11 cellular contexts compared by ENCODE assay signal in the genomic region with DNA sequence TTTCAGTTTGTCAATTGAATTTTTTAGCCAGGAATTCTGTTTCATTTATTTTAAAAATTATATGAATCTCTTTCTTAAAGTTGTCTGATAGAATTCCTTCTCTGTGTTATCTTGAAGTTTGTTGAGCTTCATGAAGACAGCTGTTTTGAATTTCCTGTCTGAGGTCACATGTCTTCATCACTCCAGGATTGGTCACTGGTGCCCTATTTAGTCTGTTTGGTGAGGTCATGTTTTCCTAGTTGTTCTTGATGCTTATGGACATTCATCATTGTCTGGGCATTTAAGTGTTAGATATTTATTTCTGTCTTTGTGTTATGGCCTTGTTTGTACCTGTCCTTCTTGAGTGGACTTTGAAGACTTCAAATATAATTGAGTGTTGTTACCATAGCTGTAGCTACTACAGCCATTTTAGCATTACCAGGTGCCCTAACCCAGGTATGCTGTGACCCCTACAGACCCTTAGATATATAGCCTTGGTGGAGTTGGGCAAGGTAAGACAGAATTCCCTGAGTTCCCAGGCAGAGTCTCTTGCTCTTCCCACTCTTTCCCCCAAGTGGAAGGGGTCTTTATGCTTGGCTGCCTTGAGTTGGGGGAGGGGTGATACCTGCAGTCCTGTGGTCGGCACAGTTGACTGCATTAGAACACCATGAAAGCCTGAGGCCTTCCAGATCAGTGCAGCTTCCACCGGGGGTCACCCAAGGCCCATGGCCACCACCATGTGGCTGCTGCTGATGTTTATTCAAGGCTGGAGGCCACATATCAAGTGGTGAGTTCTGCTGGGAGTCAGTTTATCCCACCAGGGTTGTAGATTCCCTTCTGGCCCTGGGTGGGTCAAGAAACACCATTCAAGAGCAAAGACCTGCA.
DNase-seq lines count a peak whose midpoint lies in the region; ATAC-seq and TF ChIP-seq lines count a peak whose summit lies in the region.
"Had no signal": no experiment of that assay in that cellular context is flagged by ENCODE, and none has a peak within 500 bp of the region (broad histone marks: within the 10 kb centered on the region; RNA-seq: fewer than 3 reads in every experiment).

No MANE protein-coding gene starts in this region.

- POLR2A ChIA-PET in A673 (lab: Charles Lee; ENCODE audit: low non-redundant PET): no interaction called here

- H3K27me3 ChIP-seq in A673 (replicated peaks; ENCODE audit: insufficient read depth, low read depth, low read length, poor library complexity) (no peaks in the 10 kb centered on the region), H7 (ENCODE audit: control insufficient read depth, insufficient read depth, low read length) (no peaks in the 10 kb centered on the region), WERI-Rb-1 (ENCODE audit: insufficient read depth, low read depth, severe bottlenecking) (no peaks in the 10 kb centered on the region)
- H3K27me3 ChIP-seq: BLaER1 treated with 17β-estradiol and CSF1 and Interleukin-3, amounts not matched to agents 10 nM and 100 nM; uterus had no signal

- BruUV-seq in A673 (replicated peaks; lab: Mats Ljungman, UMichigan): no TSS peak

- TF ChIP-seq CTCF in A673 (conservative IDR thresholded peaks at IDR 0.05; ENCODE audit: low read depth, low read length) (peak; percentile 33), WERI-Rb-1 (IDR thresholded peaks at IDR 0.05; ENCODE audit: low read depth, low read length) (peak; percentile 58), coronary artery (IDR thresholded peaks at IDR 0.05) (no peak)

- no peak overlapping the region for H3K4me3 Mint-ChIP-seq in immature natural killer cell
- H3K4me3 Mint-ChIP-seq: dendritic cell treated with granulocyte-macrophage colony-stimulating factor and Interleukin-4, amounts not matched to agents 40 ng/mL and 50 ng/mL, for 4 days had no signal

- no peak for ATAC-seq in sciatic nerve

- H3K4me1 ChIP-seq in A673 (ENCODE audit: insufficient read depth, low read length, poor library complexity, severe bottlenecking): no peaks in the 10 kb centered on the region
- H3K4me1 ChIP-seq: BLaER1 treated with 17β-estradiol and CSF1 and Interleukin-3, amounts not matched to agents 10 nM and 100 nM; uterus had no signal

- no peak overlapping the region for H3K27ac ChIP-seq in A673 (ENCODE audit: low read depth, low read length, poor library complexity, severe bottlenecking)
- no peak overlapping the region for H3K27ac ChIP-seq in WERI-Rb-1
- no peak overlapping the region for H3K27ac ChIP-seq in coronary artery
- H3K27ac ChIP-seq: BLaER1 treated with 17β-estradiol and CSF1 and Interleukin-3, amounts not matched to agents 10 nM and 100 nM; uterus had no signal

- CTCF ChIA-PET in A673 (lab: Charles Lee): no interaction called here

- DNase-seq in A673 (ENCODE audit: low spot score): peak; percentile 14
- peak; percentile 20 for DNase-seq in H7
- DNase-seq in WERI-Rb-1: peak; percentile 62
- peak; percentile 11 for DNase-seq in foreskin melanocyte
- no peak for DNase-seq in immature natural killer cell
- no peak for DNase-seq in sciatic nerve (ENCODE audit: low spot score)
- no peak for DNase-seq in SHP77 treated with DMSO at 0.1 percent for 48 hours (lab: John Stamatoyannopoulos, UW)
- DNase-seq in coronary artery (ENCODE audit: low spot score): no peak
- DNase-seq: uterus had no signal

- H3K4me1 Mint-ChIP-seq in immature natural killer cell: no peaks in the 10 kb centered on the region

- H3K36me3 Mint-ChIP-seq in immature natural killer cell: peaks cover 0 to 7% (median 0%) of the 10 kb centered on the region in 3 donors

- no peaks in the 10 kb centered on the region for H3K9me3 ChIP-seq in A673 (ENCODE audit: low read depth, low read length, poor library complexity, severe bottlenecking)
- no peaks in the 10 kb centered on the region for H3K9me3 ChIP-seq in WERI-Rb-1 (ENCODE audit: severe bottlenecking)
- H3K9me3 ChIP-seq: uterus had no signal

- intact Hi-C loops in A673 (cut with micrococcal nuclease; ENCODE audit: unreplicated experiment) (no loop called here), sciatic nerve (cut with DNase I) (no loop called here)

- H3K27me3 Mint-ChIP-seq in immature natural killer cell (ENCODE audit: low read depth in 3 of 3): peaks cover 0 to 2% (median 2%) of the 10 kb centered on the region in 3 donors
- H3K27me3 Mint-ChIP-seq: dendritic cell treated with granulocyte-macrophage colony-stimulating factor and Interleukin-4, amounts not matched to agents 40 ng/mL and 50 ng/mL, for 4 days had no signal

- H3K9me3 Mint-ChIP-seq in immature natural killer cell: peaks cover 0 to 3% (median 0%) of the 10 kb centered on the region in 6 donors
- H3K9me3 Mint-ChIP-seq: dendritic cell treated with granulocyte-macrophage colony-stimulating factor and Interleukin-4, amounts not matched to agents 40 ng/mL and 50 ng/mL, for 4 days had no signal

- no peak overlapping the region for H3K4me3 ChIP-seq in A673 (ENCODE audit: low read depth, low read length, poor library complexity, severe bottlenecking)
- no peak overlapping the region for H3K4me3 ChIP-seq in H7 (ENCODE audit: insufficient read depth, low read depth, low read length)
- H3K4me3 ChIP-seq in WERI-Rb-1 (ENCODE audit: low read depth, low read length): no peak overlapping the region
- no peak overlapping the region for H3K4me3 ChIP-seq in coronary artery
- H3K4me3 ChIP-seq: BLaER1 treated with 17β-estradiol and CSF1 and Interleukin-3, amounts not matched to agents 10 nM and 100 nM; uterus had no signal

- H3K36me3 ChIP-seq in A673 (ENCODE audit: insufficient read depth, low read length, poor library complexity, severe bottlenecking) (no peaks in the 10 kb centered on the region), H7 (replicated peaks; ENCODE audit: control insufficient read depth, insufficient read depth, low read length) (no peaks in the 10 kb centered on the region), WERI-Rb-1 (no peaks in the 10 kb centered on the region)
- H3K36me3 ChIP-seq: uterus had no signal

- H3K27ac Mint-ChIP-seq in immature natural killer cell: no peak overlapping the region
- H3K27ac Mint-ChIP-seq: dendritic cell treated with granulocyte-macrophage colony-stimulating factor and Interleukin-4, amounts not matched to agents 40 ng/mL and 50 ng/mL, for 4 days had no signal

Comparison
In these comparisons a context has a peak if more than half of its experiments do, and no peak if none do; other contexts are left out.
1. DNase-seq: peak in A673 (single experiment), H7 (single experiment), WERI-Rb-1 (single experiment) and foreskin melanocyte (single experiment); none in immature natural killer cell (0 of 3), sciatic nerve (single experiment), SHP77 treated with DMSO at 0.1 percent for 48 hours (single experiment) and coronary artery (single experiment).